19 cellular contexts compared by ENCODE assay signal in the genomic region with DNA sequence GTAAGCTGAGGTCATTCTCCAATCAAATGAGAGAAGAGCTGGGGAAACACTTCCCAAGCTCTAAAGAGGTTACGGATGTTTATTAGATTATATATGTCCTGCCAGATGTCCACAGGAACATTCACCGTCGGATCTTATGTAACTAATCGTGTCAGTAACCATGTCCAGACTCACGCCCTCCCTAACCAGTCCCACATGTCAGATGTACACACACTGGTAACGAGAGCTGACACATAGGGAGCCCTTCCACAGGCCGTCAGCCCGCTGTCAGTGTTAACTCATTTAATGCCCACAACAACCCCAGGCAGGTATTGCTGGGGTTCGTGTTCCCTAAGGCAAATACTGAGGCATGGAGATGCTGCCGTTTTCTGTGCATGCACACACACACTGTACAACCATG.
A peak's percentile ranks its signal among the peaks of the same experiment; 100 is the strongest.
DNase-seq lines count a peak whose midpoint lies in the region; ATAC-seq, FAIRE-seq and TF ChIP-seq lines count a peak whose summit lies in the region.
"Had no signal": no experiment of that assay in that cellular context is flagged by ENCODE, and none has a peak within 500 bp of the region (broad histone marks: within the 10 kb centered on the region; RNA-seq: fewer than 3 reads in every experiment).

No MANE protein-coding gene starts in this region.

- intact Hi-C loops in kidney (cut with DNase I): no loop called here

- no peak for FAIRE-seq in kidney (lab: Jason Lieb, UNC)
- FAIRE-seq: GM19239 had no signal

- H3K36me3 ChIP-seq in kidney (ENCODE audit: control insufficient read depth in 1 of 2, insufficient read depth in 2 of 2, low read length in 2 of 2): no peaks in the 10 kb centered on the region

- H3K27ac ChIP-seq in kidney (ENCODE audit: low read depth in 2 of 2, low read length in 2 of 2): no peak overlapping the region

- no peak for ATAC-seq in HG03354 (IDR thresholded peaks at IDR 0.05; ENCODE audit: poor library complexity, severe bottlenecking, unreplicated experiment)
- ATAC-seq: Panc1 had no signal

- no peak for TF ChIP-seq CTCF in kidney (IDR thresholded peaks at IDR 0.05; ENCODE audit: borderline replicate concordance, extremely low read depth, insufficient read depth)

- no peak overlapping the region for H3K4me3 ChIP-seq in kidney (ENCODE audit: low read length in 2 of 2)

- H3K9me3 ChIP-seq in kidney (ENCODE audit: control insufficient read depth in 1 of 2, low read length in 2 of 2): no peaks in the 10 kb centered on the region

- H3K4me1 ChIP-seq in kidney (ENCODE audit: control insufficient read depth in 1 of 2, insufficient read depth in 1 of 2, low read depth in 1 of 2, low read length in 2 of 2): no peaks in the 10 kb centered on the region

- no peak overlapping the region for H3K9ac ChIP-seq in kidney (ENCODE audit: low read length in 2 of 2)

- peak; percentile 0 for DNase-seq in Daoy (ENCODE audit: low read depth)
- DNase-seq in SK-N-DZ (ENCODE audit: low spot score): peak; percentile 92
- DNase-seq in kidney: peak; percentile 23
- DNase-seq in retina: peak; percentile 26
- DNase-seq in stimulated activated CD4-positive, alpha-beta T cell treated with anti-CD3 and anti-CD28 coated beads, Interleukin-15, amount 100 ng/mL, for 24 hours: no peak
- no peak for DNase-seq in AML-193 (lab: John Stamatoyannopoulos, UW)
- DNase-seq: Calu3; CD4-positive, alpha-beta memory T cell; DMS53; HCEC 1CT; KG1; NCI-H146; NCI-H2081; NCI-H510A; NCI-H774; Right ventricle myocardium superior had no signal

Comparison
In these comparisons a context has a peak if more than half of its experiments do, and no peak if none do; other contexts are left out.
1. DNase-seq: peak in Daoy (single experiment), SK-N-DZ (single experiment), kidney (single experiment) and retina (single experiment); none in stimulated activated CD4-positive, alpha-beta T cell treated with anti-CD3 and anti-CD28 coated beads, Interleukin-15, amount 100 ng/mL, for 24 hours (single experiment) and AML-193 (0 of 2).